In genomic region chrX:143635915-143636314, GRCh38 we compare ENCODE assay signal across 11 cellular contexts. TPM values are rescaled to one million over a fixed set of nuclear protein-coding genes. Genes with fewer than 3 reads are reported as not detected.
A peak's percentile ranks its signal among the peaks of the same experiment; 100 is the strongest.
DNase-seq lines count a peak whose midpoint lies in the region; ATAC-seq, FAIRE-seq and TF ChIP-seq lines count a peak whose summit lies in the region.
"Had no signal": no experiment of that assay in that cellular context is flagged by ENCODE, and none has a peak within 500 bp of the region (broad histone marks: within the 10 kb centered on the region; RNA-seq: fewer than 3 reads in every experiment).

SLITRK4 (minus strand) TSS chrX:143636101; CDS start chrX:143631108, 4,993 bp downstream.

- peak within 1 kb of the TSS; percentile 71 to 94 for H3K4me2 ChIP-seq in H1 (ENCODE audit: insufficient read depth in 1 of 2, low read depth in 2 of 2, low read length in 2 of 2)

- no peaks in the 10 kb centered on the region for H3K36me3 ChIP-seq in H1 (ENCODE audit: control insufficient read depth in 2 of 4, insufficient read depth in 4 of 4, low read length in 3 of 4)
- no peaks in the 10 kb centered on the region for H3K36me3 ChIP-seq in mucosa of descending colon (ENCODE audit: low read depth)
- H3K36me3 ChIP-seq in suprapubic skin: no peaks in the 10 kb centered on the region

- DNase-seq in NCI-H748 treated with DMSO at 0.1 percent for 48 hours (lab: John Stamatoyannopoulos, UW) (peak; percentile 16), H1 (ENCODE audit: low read depth in 1 of 2, low spot score in 2 of 2) (peak; percentile 49 to 57), mucosa of descending colon (peak in 1 of 3 donors; percentile 14), suprapubic skin (ENCODE audit: low spot score in 2 of 2) (no peak), NCI-H774 (lab: John Stamatoyannopoulos, UW) (no peak), erythroblast (lab: John Stamatoyannopoulos, UW) (no peak)
- DNase-seq in effector CD8-positive, alpha-beta T cell (lab: John Stamatoyannopoulos, UW): no peak
- DNase-seq: activated CD8-positive, alpha-beta memory T cell treated with anti-CD3 and anti-CD28 coated beads, Interleukin-2, amount 50 U/mL, for 48 hours; natural killer cell; NCI-H1048 had no signal

- H3K23me2 ChIP-seq in H1 (ENCODE audit: low read depth, low read length): peaks cover 7% of the 10 kb centered on the region; the same call in 1 of the 2 replicates

- CTCF ChIA-PET in H1 (lab: Charles Lee; ENCODE audit: partially characterized antibody): interaction anchor here (0.8 to 0.9 kb wide), 2 partner anchors 19 to 179 kb away, joined by 3 to 4 read pairs; no protein-coding TSS in a partner anchor

- no peak for TF ChIP-seq POLR2A in H1 (IDR thresholded peaks at IDR 0.05; ENCODE audit: control extremely low read depth in 1 of 2, low read depth in 2 of 2, low read length in 2 of 2)
- no peak for TF ChIP-seq POLR2A in suprapubic skin (IDR thresholded peaks at IDR 0.05)
- no peak for TF ChIP-seq POLR2A in erythroblast (IDR thresholded peaks at IDR 0.05; ENCODE audit: low read length)

- no peak for TF ChIP-seq RAD21 in H1 (IDR thresholded peaks at IDR 0.05 in 1 of 2, conservative IDR thresholded peaks at IDR 0.05 in 1 of 2; ENCODE audit: low read depth in 2 of 2, low read length in 2 of 2)

- peak within 1 kb of the TSS; percentile 85 for H2AFZ ChIP-seq in H1 (ENCODE audit: low read length)

- H3K27me3 ChIP-seq in H1 (replicated peaks in 1 of 4; ENCODE audit: control insufficient read depth in 3 of 4, extremely low read depth in 1 of 4, insufficient read depth in 3 of 4, low read length in 3 of 4) (peaks cover 0 to 5% (median 0%) of the 10 kb centered on the region in 4 experiments; a peak in 2 of 7 replicates), suprapubic skin (peaks cover 6% of the 10 kb centered on the region)

- no peak within 1 kb of the TSS for H4K8ac ChIP-seq in H1 (ENCODE audit: extremely low read depth, insufficient read depth, low read length)

- no peak within 1 kb of the TSS for H2AK5ac ChIP-seq in H1 (ENCODE audit: low read depth, low read length)

- intact Hi-C loops in mucosa of descending colon (cut with DNase I, micrococcal nuclease): no loop called here

- no peak within 1 kb of the TSS for H2BK15ac ChIP-seq in H1 (ENCODE audit: low read length)

- peak; percentile 31 for ATAC-seq in mucosa of descending colon
- no peak for ATAC-seq in GM18520 (IDR thresholded peaks at IDR 0.05; ENCODE audit: unreplicated experiment)
- ATAC-seq: natural killer cell had no signal

- no peak within 1 kb of the TSS for H4K91ac ChIP-seq in H1 (replicated peaks; ENCODE audit: insufficient read length, low read length)

- POLR2A ChIA-PET in H1 (lab: Charles Lee; ENCODE audit: partially characterized antibody): interaction anchor here (1.6 kb wide), 1 partner anchor 13 kb away, joined by 5 read pairs; no protein-coding TSS in a partner anchor

- peak within 1 kb of the TSS; percentile 49 to 83 (median 65) for H3K4me3 ChIP-seq in H1 (ENCODE audit: extremely low read depth in 1 of 4, insufficient read depth in 2 of 4, low read depth in 3 of 4, low read length in 4 of 4)
- no peak within 1 kb of the TSS for H3K4me3 ChIP-seq in mucosa of descending colon
- peak within 1 kb of the TSS; percentile 51 for H3K4me3 ChIP-seq in suprapubic skin

- H3K9ac ChIP-seq in H1 (replicated peaks in 1 of 4; ENCODE audit: extremely low read depth in 1 of 4, low read depth in 3 of 4, low read length in 3 of 4): peak within 1 kb of the TSS in 2 of 4 experiments; percentile 30 to 32; a peak in 3 of 7 replicates

- H3K56ac ChIP-seq in H1 (replicated peaks; ENCODE audit: insufficient read length, low read depth, low read length): no peak within 1 kb of the TSS

- H3K79me2 ChIP-seq in H1 (ENCODE audit: control insufficient read depth in 1 of 2, insufficient read depth in 2 of 2, low read length in 2 of 2): 0 out of 4 replicates have a peak, but pooled peaks cover 0 to 8% of the 10 kb centered on the region in 2 experiments

- peak within 1 kb of the TSS; percentile 36 for H4K5ac ChIP-seq in H1 (ENCODE audit: insufficient read length, low read depth, low read length)

- WGBS in H1 (ENCODE audit: extremely low coverage in 1 of 2, insufficient coverage in 1 of 2, insufficient read length in 1 of 2, insufficient replicate concordance in 2 of 2, low coverage in 1 of 2, low lambda C conversion rate in 2 of 2, missing lambda C conversion rate in 1 of 2), 2 experiments: 0% methylated on average over 3 of the region's 10 CpGs; no CpG with 5 or more reads in 1 of the 2 experiments
- 46% methylated on average over 10 of the region's 10 CpGs for WGBS in suprapubic skin

- no peaks in the 10 kb centered on the region for H4K20me1 ChIP-seq in H1 (replicated peaks in 1 of 2; ENCODE audit: control insufficient read depth in 1 of 2, insufficient read depth in 2 of 2, low read length in 2 of 2)

- H3K27ac ChIP-seq in H1 (ENCODE audit: low read depth, low read length) (no peak within 1 kb of the TSS), suprapubic skin (no peak within 1 kb of the TSS)

- peak; percentile 81 for FAIRE-seq in H1 (lab: Jason Lieb, UNC)

- H3K23ac ChIP-seq in H1 (ENCODE audit: insufficient read length): no peak within 1 kb of the TSS

- no peak within 1 kb of the TSS for H3K14ac ChIP-seq in H1 (ENCODE audit: insufficient read length)

- H3K79me1 ChIP-seq in H1 (ENCODE audit: low read depth, low read length): no peaks in the 10 kb centered on the region

- H2BK120ac ChIP-seq in H1 (replicated peaks; ENCODE audit: low read depth, low read length): no peak within 1 kb of the TSS

- H3K9me3 ChIP-seq in H1 (ENCODE audit: insufficient read depth in 2 of 2, low read depth in 1 of 2, low read length in 1 of 2): no peaks in the 10 kb centered on the region
- no peaks in the 10 kb centered on the region for H3K9me3 ChIP-seq in mucosa of descending colon
- H3K9me3 ChIP-seq in suprapubic skin: no peaks in the 10 kb centered on the region

- no peak within 1 kb of the TSS for H3K4ac ChIP-seq in H1 (replicated peaks; ENCODE audit: insufficient read length, low read depth, low read length)

- H3K4me1 ChIP-seq in H1 (replicated peaks in 1 of 4; ENCODE audit: control insufficient read depth in 3 of 4, insufficient read depth in 4 of 4, low read length in 3 of 4) (peaks cover 0 to 6% (median 0%) of the 10 kb centered on the region in 4 experiments; a peak in 1 of 7 replicates), mucosa of descending colon (ENCODE audit: low read depth) (no peaks in the 10 kb centered on the region), suprapubic skin (peaks cover 8% of the 10 kb centered on the region)

- peak within 1 kb of the TSS; percentile 32; the same call in 1 of the 2 replicates for H3K18ac ChIP-seq in H1 (ENCODE audit: extremely low read depth, low read length)

- no peak for TF ChIP-seq CTCF in H1 (IDR thresholded peaks at IDR 0.05; ENCODE audit: control extremely low read depth in 1 of 3, insufficient read depth in 1 of 3, low read depth in 1 of 3, low read length in 3 of 3)
- no peak for TF ChIP-seq CTCF in mucosa of descending colon (IDR thresholded peaks at IDR 0.05)
- no peak for TF ChIP-seq CTCF in suprapubic skin (IDR thresholded peaks at IDR 0.05)

- no peak within 1 kb of the TSS for H2BK20ac ChIP-seq in H1 (ENCODE audit: low read length)

- peak within 1 kb of the TSS; percentile 60; the same call in 1 of the 2 replicates for H2BK5ac ChIP-seq in H1 (ENCODE audit: low read depth, low read length)

- TF ChIP-seq EP300 in H1 (IDR thresholded peaks at IDR 0.05; ENCODE audit: borderline replicate concordance in 1 of 2, low read depth in 2 of 2, low read length in 2 of 2) (no peak), suprapubic skin (IDR thresholded peaks at IDR 0.05) (no peak)

- H2BK12ac ChIP-seq in H1 (ENCODE audit: low read depth, low read length): no peak within 1 kb of the TSS

TF ChIP-seq in H1, 55 proteins besides CTCF, POLR2A, EP300 and RAD21 (continues in another document):
- TF ChIP-seq TBP (IDR thresholded peaks at IDR 0.05; ENCODE audit: low read depth, low read length) (no peak), EZH2 (IDR thresholded peaks at IDR 0.05; ENCODE audit: low read depth, low read length, severe bottlenecking) (no peak), KDM5A (IDR thresholded peaks at IDR 0.05; ENCODE audit: low read length) (no peak), SAP30 (IDR thresholded peaks at IDR 0.05; ENCODE audit: insufficient read depth, insufficient replicate concordance, low read length) (no peak), EGR1 (IDR thresholded peaks at IDR 0.05; ENCODE audit: borderline replicate concordance, low read depth, low read length) (peak; percentile 49), SP4 (IDR thresholded peaks at IDR 0.05; ENCODE audit: low read length) (no peak), SRF (IDR thresholded peaks at IDR 0.05; ENCODE audit: low read depth, low read length) (peak; percentile 32; the same call in 1 of the 2 replicates), RNF2 (IDR thresholded peaks at IDR 0.05; ENCODE audit: borderline replicate concordance, low read depth, low read length, missing control alignments, poor library complexity, severe bottlenecking) (no peak), NANOG (IDR thresholded peaks at IDR 0.05; ENCODE audit: insufficient read depth, low read depth, low read length, poor library complexity, severe bottlenecking) (no peak), SUZ12 (IDR thresholded peaks at IDR 0.05; ENCODE audit: low read length) (no peak), ATF2 (IDR thresholded peaks at IDR 0.05; ENCODE audit: low read length) (no peak)

RNA-seq across cellular contexts. Expression of gene SLITRK4, which starts in this region (rescaled TPM):
- 8.1 and 8.2 TPM in 2 replicates for total RNA-seq in H1 (2021; fragmentation: NEBNext Ultra II Directional; extraction: Animal tissue kit (Norgen Biotek cat#: 25700))
- polyA plus RNA-seq in H1 (2011; rRNA removed): 1.7 and 3.1 TPM in 2 replicates
- polyA plus RNA-seq in H1 (2011; cell fraction: cytosol; rRNA removed): 2.9 TPM
- polyA plus RNA-seq in H1 (2011; cell fraction: nucleus; rRNA removed): 3.2 TPM
- 3.7 to 7.8 TPM (median 4.9 TPM) in 4 replicates for polyA plus RNA-seq in H1 (2012, experiment 1 of 2)
- polyA plus RNA-seq in H1 (2012, experiment 2 of 2): 0.52 TPM
- polyA plus RNA-seq in H1 (2013, experiment 1 of 2): 9.5 TPM
- 8.6 TPM for polyA plus RNA-seq in H1 (2013, experiment 2 of 2)
- polyA minus RNA-seq in H1 (2011; rRNA and poly(A)+ RNA removed): 11.0 and 18.2 TPM in 2 replicates
- polyA minus RNA-seq in H1 (2011; cell fraction: cytosol; rRNA and poly(A)+ RNA removed): 4.0 TPM
- 14.5 TPM for polyA minus RNA-seq in H1 (2011; cell fraction: nucleus; rRNA and poly(A)+ RNA removed)
- total RNA-seq in mucosa of descending colon (1 to 10 TPM in 1 of 3 donors, under 1 TPM in 1, not detected in 1; 0.29 to 1.1 TPM), suprapubic skin (1 to 10 TPM in 3 of 4 donors, under 1 TPM in 1; 0.95 to 3.4 (median 1.9) TPM)

Comparison
In these comparisons a context has a peak if more than half of its experiments do, and no peak if none do; other contexts are left out.
1. DNase-seq: peak in NCI-H748 treated with DMSO at 0.1 percent for 48 hours (single experiment) and H1 (2 of 2); none in suprapubic skin (0 of 2), NCI-H774 (single experiment), erythroblast (0 of 2) and effector CD8-positive, alpha-beta T cell (single experiment).